Comparison of ENCODE assay signal across 13 cellular contexts in genomic region chr10:16765532-16766365, GRCh38. TPM values are rescaled to one million over a fixed set of nuclear protein-coding genes. Genes with fewer than 3 reads are reported as not detected.
A peak's percentile ranks its signal among the peaks of the same experiment; 100 is the strongest.
DNase-seq lines count a peak whose midpoint lies in the region; ATAC-seq, FAIRE-seq and TF ChIP-seq lines count a peak whose summit lies in the region.
"Had no signal": no experiment of that assay in that cellular context is flagged by ENCODE, and none has a peak within 500 bp of the region (broad histone marks: within the 10 kb centered on the region; RNA-seq: fewer than 3 reads in every experiment).

No MANE protein-coding gene starts in this region.

- no peaks in the 10 kb centered on the region for H3K27me3 Mint-ChIP-seq in central memory CD8-positive, alpha-beta T cell
- H3K27me3 Mint-ChIP-seq: effector memory CD8-positive, alpha-beta T cell had no signal

- peaks cover 0 to 31% (median 0%) of the 10 kb centered on the region in 9 donors for H3K36me3 ChIP-seq in heart right ventricle

- TF ChIP-seq CTCF in heart right ventricle (IDR thresholded peaks at IDR 0.05): no peak

- H3K36me3 Mint-ChIP-seq in central memory CD8-positive, alpha-beta T cell (ENCODE audit: insufficient read depth): peaks cover 13% of the 10 kb centered on the region

- peak; percentile 24 for FAIRE-seq in GM18507 (lab: Jason Lieb, UNC)
- FAIRE-seq: H1 had no signal

- DNase-seq in GM18507 (ENCODE audit: extremely low spot score, insufficient read length, low read depth) (no peak), posterior vena cava (ENCODE audit: low spot score) (no peak), heart right ventricle (no peak), head of caudate nucleus (no peak), DMS 273 (lab: John Stamatoyannopoulos, UW; ENCODE audit: unreplicated experiment) (no peak)
- no peak for DNase-seq in central memory CD8-positive, alpha-beta T cell (ENCODE audit: low spot score in 2 of 2)
- DNase-seq: effector memory CD8-positive, alpha-beta T cell; NCI-H1694 treated with DMSO at 0.1 percent for 48 hours had no signal

- WGBS in heart right ventricle, 2 donors: 54 to 64% methylated on average over 12 of the region's 12 CpGs

- peaks cover 0 to 28% (median 7%) of the 10 kb centered on the region in 9 donors for H3K4me1 ChIP-seq in heart right ventricle

- H3K27ac ChIP-seq in heart right ventricle: no peak overlapping the region
- H3K27ac ChIP-seq: C4-2B had no signal

- ATAC-seq in GM21526 (IDR thresholded peaks at IDR 0.05; ENCODE audit: low FRiP score, unreplicated experiment) (peak; percentile 42), HG03135 (IDR thresholded peaks at IDR 0.05; ENCODE audit: unreplicated experiment) (peak; percentile 70), heart right ventricle (no peak)
- no peak for ATAC-seq in central memory CD8-positive, alpha-beta T cell (replicated peaks; ENCODE audit: extremely low read depth, poor library complexity, severe bottlenecking)
- ATAC-seq: effector memory CD8-positive, alpha-beta T cell had no signal

- no peaks in the 10 kb centered on the region for H3K27me3 ChIP-seq in heart right ventricle

- H3K4me3 Mint-ChIP-seq in central memory CD8-positive, alpha-beta T cell: no peak overlapping the region
- H3K4me3 Mint-ChIP-seq: effector memory CD8-positive, alpha-beta T cell; T-helper 1 cell treated with Interleukin-12 subunit alpha and Interleukin-12 subunit beta and Interleukin-4 antibody, amounts not matched to agents 30 μg/mL and 1 μg/mL, for 36 hours had no signal

- intact Hi-C loops in posterior vena cava (cut with DNase I): no loop called here
- intact Hi-C loops in heart right ventricle (cut with DNase I): no loop called here
- intact Hi-C loops in head of caudate nucleus (cut with DNase I): no loop called here

- no peaks in the 10 kb centered on the region for H3K9me3 ChIP-seq in heart right ventricle

- no peaks in the 10 kb centered on the region for H3K9me3 Mint-ChIP-seq in central memory CD8-positive, alpha-beta T cell
- H3K9me3 Mint-ChIP-seq: effector memory CD8-positive, alpha-beta T cell; T-helper 1 cell treated with Interleukin-12 subunit alpha and Interleukin-12 subunit beta and Interleukin-4 antibody, amounts not matched to agents 30 μg/mL and 1 μg/mL, for 36 hours had no signal

- H3K4me1 Mint-ChIP-seq in central memory CD8-positive, alpha-beta T cell: peaks cover 31% of the 10 kb centered on the region

- no peak overlapping the region for H3K4me3 ChIP-seq in heart right ventricle

- H3K27ac Mint-ChIP-seq in central memory CD8-positive, alpha-beta T cell (ENCODE audit: low read depth): peak overlapping the region; percentile 71
- H3K27ac Mint-ChIP-seq: effector memory CD8-positive, alpha-beta T cell; T-helper 1 cell treated with Interleukin-12 subunit alpha and Interleukin-12 subunit beta and Interleukin-4 antibody, amounts not matched to agents 30 μg/mL and 1 μg/mL, for 36 hours had no signal

RNA-seq across cellular contexts. Expression of gene RSU1, which starts 51.5 kb away (rescaled TPM):
- total RNA-seq in posterior vena cava (100 to 1,000 TPM; 108 to 115 TPM), heart right ventricle (10 to 100 TPM; 36.8 to 72.5 (median 48.3) TPM)
- 10 to 100 TPM; 25.5 to 74.2 TPM for polyA plus RNA-seq in heart right ventricle

Comparison
In these comparisons a context has a peak if more than half of its experiments do, and no peak if none do; other contexts are left out.
1. ATAC-seq: peak in GM21526 (single experiment) and HG03135 (single experiment); none in central memory CD8-positive, alpha-beta T cell (single experiment) and heart right ventricle (0 of 8).